Comparison of ENCODE assay signal across 19 cellular contexts in the genomic region with DNA sequence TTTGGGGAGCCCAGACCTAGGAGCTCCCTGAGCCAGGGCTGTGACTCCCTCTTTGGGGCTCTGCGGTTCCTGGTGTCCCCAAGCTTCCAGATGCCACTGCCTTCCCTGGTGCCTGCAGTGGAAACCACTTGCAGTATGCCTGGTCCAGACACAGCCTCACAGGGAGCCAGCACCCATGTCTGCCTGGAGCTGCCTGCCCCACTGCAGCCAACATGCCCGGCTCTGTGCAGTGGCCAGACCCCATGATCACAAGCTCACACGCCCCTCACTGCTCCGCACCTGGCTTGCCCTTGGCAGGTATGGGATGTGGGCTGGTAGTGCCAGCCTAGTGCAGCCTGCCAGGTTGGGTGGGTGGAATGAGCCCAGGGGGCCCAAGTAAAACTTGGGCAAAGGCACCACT.
A peak's percentile ranks its signal among the peaks of the same experiment; 100 is the strongest.
DNase-seq lines count a peak whose midpoint lies in the region; ATAC-seq, FAIRE-seq and TF ChIP-seq lines count a peak whose summit lies in the region.
"Had no signal": no experiment of that assay in that cellular context is flagged by ENCODE, and none has a peak within 500 bp of the region (broad histone marks: within the 10 kb centered on the region; RNA-seq: fewer than 3 reads in every experiment).

No MANE protein-coding gene starts in this region.

- no peak for ATAC-seq in Right ventricle myocardium inferior
- ATAC-seq in left ventricle myocardium superior: no peak
- peak; percentile 20 for ATAC-seq in stimulated activated naive CD8-positive, alpha-beta T cell treated with anti-CD3 and anti-CD28 coated beads, Interleukin-15, amount 100 ng/mL, for 72 hours
- no peak for ATAC-seq in HG02885 (IDR thresholded peaks at IDR 0.05; ENCODE audit: poor library complexity, unreplicated experiment)
- ATAC-seq: A549, GM12878 had no signal

- no peak overlapping the region for H3K4me3 Mint-ChIP-seq in stimulated activated naive CD8-positive, alpha-beta T cell treated with anti-CD3 and anti-CD28 coated beads, Interleukin-15, amount 100 ng/mL, for 72 hours
- H3K4me3 Mint-ChIP-seq: CD14-positive monocyte; CD4-positive, alpha-beta memory T cell; H9 had no signal

- no peak for FAIRE-seq in frontal cortex (lab: Jason Lieb, UNC)
- FAIRE-seq: A549, GM12878, H1 had no signal

- no peak overlapping the region for H3K4me3 ChIP-seq in spleen
- H3K4me3 ChIP-seq: A549, GM12878 had no signal

- intact Hi-C loops in Right ventricle myocardium inferior (cut with DNase I): no loop called here
- intact Hi-C loops in left ventricle myocardium superior (cut with micrococcal nuclease): no loop called here
- intact Hi-C loops in spleen (cut with DNase I; ENCODE audit: low total_unique reads): no loop called here

- no peaks in the 10 kb centered on the region for H3K36me3 ChIP-seq in spleen

- no peaks in the 10 kb centered on the region for H3K4me1 ChIP-seq in spleen
- H3K4me1 ChIP-seq: A549 had no signal

- DNase-seq in Right ventricle myocardium inferior (ENCODE audit: missing footprints) (peak; percentile 58), left ventricle myocardium superior (no peak), spleen (peak; percentile 54), HuH-7.5 (ENCODE audit: low spot score) (no peak), frontal cortex (ENCODE audit: low spot score in 2 of 2) (no peak)
- DNase-seq in stimulated activated naive CD8-positive, alpha-beta T cell treated with anti-CD3 and anti-CD28 coated beads, Interleukin-15, amount 100 ng/mL, for 72 hours: no peak
- DNase-seq: AML-193; Calu3; CD4-positive, alpha-beta memory T cell; DMS53; DND-41; EL; H9 had no signal

- TF ChIP-seq POLR2A in spleen (IDR thresholded peaks at IDR 0.05): no peak

- no peaks in the 10 kb centered on the region for H3K27me3 Mint-ChIP-seq in stimulated activated naive CD8-positive, alpha-beta T cell treated with anti-CD3 and anti-CD28 coated beads, Interleukin-15, amount 100 ng/mL, for 72 hours
- H3K27me3 Mint-ChIP-seq: CD4-positive, alpha-beta memory T cell had no signal

- H3K4me1 Mint-ChIP-seq in stimulated activated naive CD8-positive, alpha-beta T cell treated with anti-CD3 and anti-CD28 coated beads, Interleukin-15, amount 100 ng/mL, for 72 hours: no peaks in the 10 kb centered on the region
- H3K4me1 Mint-ChIP-seq: CD14-positive monocyte; CD4-positive, alpha-beta memory T cell; H9 had no signal

- TF ChIP-seq CTCF in spleen (IDR thresholded peaks at IDR 0.05 in 8 of 11, conservative IDR thresholded peaks at IDR 0.05 in 3 of 11): no peak

- 77 to 95% (median 90%) methylated on average over 2 to 4 of the region's 4 CpGs for WGBS in spleen, 5 donors

- H3K27ac Mint-ChIP-seq in stimulated activated naive CD8-positive, alpha-beta T cell treated with anti-CD3 and anti-CD28 coated beads, Interleukin-15, amount 100 ng/mL, for 72 hours: no peak overlapping the region
- H3K27ac Mint-ChIP-seq: CD4-positive, alpha-beta memory T cell; H9 had no signal

- peaks cover 0 to 34% (median 22%) of the 10 kb centered on the region in 8 donors for H3K9me3 ChIP-seq in spleen
- H3K9me3 ChIP-seq: A549 had no signal

- H3K9me3 Mint-ChIP-seq in stimulated activated naive CD8-positive, alpha-beta T cell treated with anti-CD3 and anti-CD28 coated beads, Interleukin-15, amount 100 ng/mL, for 72 hours: peaks cover 5 to 10% of the 10 kb centered on the region in 2 donors

- no peaks in the 10 kb centered on the region for H3K27me3 ChIP-seq in spleen (replicated peaks in 1 of 7)

- no peak overlapping the region for H3K27ac ChIP-seq in spleen
- H3K27ac ChIP-seq: 22Rv1, A549 had no signal

Comparison
In these comparisons a context has a peak if more than half of its experiments do, and no peak if none do; other contexts are left out.
1. DNase-seq: peak in Right ventricle myocardium inferior (single experiment) and spleen (single experiment); none in left ventricle myocardium superior (single experiment), stimulated activated naive CD8-positive, alpha-beta T cell treated with anti-CD3 and anti-CD28 coated beads, Interleukin-15, amount 100 ng/mL, for 72 hours (0 of 2), HuH-7.5 (single experiment) and frontal cortex (0 of 2).